In genomic region chr6:106512958-106513480, GRCh38 we compare ENCODE assay signal across 8 cellular contexts.
DNase-seq lines count a peak whose midpoint lies in the region; FAIRE-seq and TF ChIP-seq lines count a peak whose summit lies in the region.

No MANE protein-coding gene starts in this region.

- DNase-seq in H1 (ENCODE audit: low read depth in 1 of 2, low spot score in 2 of 2), result no peak
- DNase-seq in osteocyte (ENCODE audit: extremely low spot score, unreplicated experiment), result no peak
- DNase-seq in NCI-H1105 treated with DMSO at 0.1 percent for 48 hours (lab: John Stamatoyannopoulos, UW), result no peak
- no peak for DNase-seq in activated CD4-positive, CD25-positive, alpha-beta regulatory T cell treated with anti-CD3 and anti-CD28 coated beads, Interleukin-2, amount 50 U/mL, for 72 hours
- DNase-seq in SK-N-DZ (ENCODE audit: low spot score), result no peak
- no peak for DNase-seq in NCI-H748 (lab: John Stamatoyannopoulos, UW; ENCODE audit: unreplicated experiment)

- no peak overlapping the region for H3K4ac ChIP-seq in H1 (replicated peaks; ENCODE audit: insufficient read length, low read depth, low read length)

- H3K23ac ChIP-seq in H1 (ENCODE audit: insufficient read length), result no peak overlapping the region

- H3K14ac ChIP-seq in H1 (ENCODE audit: insufficient read length), result no peak overlapping the region

- TF ChIP-seq RAD21 in H1 (IDR thresholded peaks at IDR 0.05 in 1 of 2, conservative IDR thresholded peaks at IDR 0.05 in 1 of 2; ENCODE audit: low read depth in 2 of 2, low read length in 2 of 2), result no peak

- H2BK20ac ChIP-seq in H1 (ENCODE audit: low read length), result no peak overlapping the region

- H2BK5ac ChIP-seq in H1 (ENCODE audit: low read depth, low read length), result no peak overlapping the region

- no peak overlapping the region for H2BK12ac ChIP-seq in H1 (ENCODE audit: low read depth, low read length)

- H3K4me2 ChIP-seq in Loucy (ENCODE audit: low read depth, low read length, poor library complexity, severe bottlenecking), result peak overlapping the region; percentile 98
- peak overlapping the region; percentile 92 for H3K4me2 ChIP-seq in H1 (ENCODE audit: insufficient read depth in 1 of 2, low read depth in 2 of 2, low read length in 2 of 2)

- H2AK5ac ChIP-seq in H1 (ENCODE audit: low read depth, low read length), result no peak overlapping the region

- TF ChIP-seq EP300 in H1 (IDR thresholded peaks at IDR 0.05; ENCODE audit: borderline replicate concordance in 1 of 2, low read depth in 2 of 2, low read length in 2 of 2), result no peak

- no peaks in the 10 kb centered on the region for H3K27me3 ChIP-seq in Loucy (ENCODE audit: insufficient read depth, low read length, poor library complexity, severe bottlenecking)
- peaks cover 24 to 56% (median 55%) of the 10 kb centered on the region in 4 experiments for H3K27me3 ChIP-seq in H1 (replicated peaks in 1 of 4; ENCODE audit: control insufficient read depth in 3 of 4, extremely low read depth in 1 of 4, insufficient read depth in 3 of 4, low read length in 3 of 4)

- 0 out of 2 replicates have a peak overlapping the region, but pooled peaks have one; percentile 14 for H3K18ac ChIP-seq in H1 (ENCODE audit: extremely low read depth, low read length)

- H3K4me1 Mint-ChIP-seq in osteocyte (ENCODE audit: unreplicated experiment), result peaks cover 32% of the 10 kb centered on the region

- 0 out of 2 replicates have a peak overlapping the region, but pooled peaks have one; percentile 3 for H4K8ac ChIP-seq in H1 (ENCODE audit: extremely low read depth, insufficient read depth, low read length)

- H3K27me3 Mint-ChIP-seq in osteocyte (ENCODE audit: unreplicated experiment), result peaks cover 19% of the 10 kb centered on the region

- H3K4me3 Mint-ChIP-seq in osteocyte (ENCODE audit: unreplicated experiment), result peak overlapping the region; percentile 83

- H3K9me3 Mint-ChIP-seq in osteocyte (ENCODE audit: unreplicated experiment), result no peaks in the 10 kb centered on the region

- no peaks in the 10 kb centered on the region for H3K36me3 Mint-ChIP-seq in osteocyte (ENCODE audit: unreplicated experiment)

- no peak overlapping the region for H4K91ac ChIP-seq in H1 (replicated peaks; ENCODE audit: insufficient read length, low read length)

- H3K36me3 ChIP-seq in ES-I3 (ENCODE audit: insufficient read depth, low read length), result no peaks in the 10 kb centered on the region
- H3K36me3 ChIP-seq in Loucy (ENCODE audit: insufficient read depth, low read length), result no peaks in the 10 kb centered on the region
- no peaks in the 10 kb centered on the region for H3K36me3 ChIP-seq in H1 (ENCODE audit: control insufficient read depth in 2 of 4, insufficient read depth in 4 of 4, low read length in 3 of 4)

- H2AFZ ChIP-seq in Loucy (ENCODE audit: low read length), result peak overlapping the region; percentile 94
- H2AFZ ChIP-seq in H1 (ENCODE audit: low read length), result peak overlapping the region; percentile 38; the same call in 1 of the 2 replicates

- H3K9me2 ChIP-seq in Loucy (replicated peaks; ENCODE audit: low read depth, low read length), result no peaks in the 10 kb centered on the region

- H3K4me1 ChIP-seq in ES-I3 (ENCODE audit: insufficient read depth, low read length) (peaks cover 11% of the 10 kb centered on the region), Loucy (ENCODE audit: insufficient read depth, low read length, poor library complexity, severe bottlenecking) (peaks cover 60% of the 10 kb centered on the region), H1 (replicated peaks in 1 of 4; ENCODE audit: control insufficient read depth in 3 of 4, insufficient read depth in 4 of 4, low read length in 3 of 4) (peaks cover 0 to 11% (median 4%) of the 10 kb centered on the region in 4 experiments)

- WGBS in H1 (ENCODE audit: extremely low coverage in 1 of 2, insufficient coverage in 1 of 2, insufficient read length in 1 of 2, insufficient replicate concordance in 2 of 2, low coverage in 1 of 2, low lambda C conversion rate in 2 of 2, missing lambda C conversion rate in 1 of 2), 2 experiments, result 18% methylated on average over 19 of the region's 19 CpGs; no CpG with 5 or more reads in 1 of the 2 experiments

- no peak for FAIRE-seq in H1 (lab: Jason Lieb, UNC)

- H4K5ac ChIP-seq in H1 (ENCODE audit: insufficient read length, low read depth, low read length), result no peak overlapping the region

- CTCF ChIA-PET in H1 (lab: Charles Lee; ENCODE audit: partially characterized antibody), result interaction anchor here (1.1 to 5.1 kb wide), 13 partner anchors 10 to 548 kb away, joined by 3 to 29 read pairs (median 6); no protein-coding TSS in a partner anchor

- H3K9ac ChIP-seq in ES-I3 (ENCODE audit: low read depth, low read length) (peak overlapping the region; percentile 73; the same call in 1 of the 2 replicates), Loucy (ENCODE audit: low read depth, low read length, poor library complexity, severe bottlenecking) (peak overlapping the region; percentile 93), H1 (replicated peaks in 1 of 4; ENCODE audit: extremely low read depth in 1 of 4, low read depth in 3 of 4, low read length in 3 of 4) (peak overlapping the region in 1 of 4 experiments; percentile 25; a peak in 2 of 7 replicates)

- H3K4me3 ChIP-seq in Loucy (ENCODE audit: low read length, poor library complexity, severe bottlenecking), result peak overlapping the region; percentile 82
- peak overlapping the region; percentile 37 to 69 (median 56); a peak in 6 of 8 replicates for H3K4me3 ChIP-seq in H1 (ENCODE audit: extremely low read depth in 1 of 4, insufficient read depth in 2 of 4, low read depth in 3 of 4, low read length in 4 of 4)

- H4K20me1 ChIP-seq in Loucy (ENCODE audit: insufficient read depth, low read length, poor library complexity, severe bottlenecking) (peaks cover 11% of the 10 kb centered on the region), H1 (replicated peaks in 1 of 2; ENCODE audit: control insufficient read depth in 1 of 2, insufficient read depth in 2 of 2, low read length in 2 of 2) (no peaks in the 10 kb centered on the region)

- POLR2A ChIA-PET in H1 (lab: Charles Lee; ENCODE audit: partially characterized antibody), result no interaction called here

- H3F3A ChIP-seq in Loucy (ENCODE audit: low read depth), result peaks cover 9% of the 10 kb centered on the region

- H2BK15ac ChIP-seq in H1 (ENCODE audit: low read length), result no peak overlapping the region

- H2BK120ac ChIP-seq in H1 (replicated peaks; ENCODE audit: low read depth, low read length), result no peak overlapping the region

- no peaks in the 10 kb centered on the region for H3K9me3 ChIP-seq in ES-I3 (ENCODE audit: control insufficient read depth, insufficient read depth, low read length)
- H3K9me3 ChIP-seq in Loucy (ENCODE audit: insufficient read depth, low read depth, low read length), result no peaks in the 10 kb centered on the region
- no peaks in the 10 kb centered on the region for H3K9me3 ChIP-seq in H1 (ENCODE audit: insufficient read depth in 2 of 2, low read depth in 1 of 2, low read length in 1 of 2)

- no peak for TF ChIP-seq POLR2A in H1 (IDR thresholded peaks at IDR 0.05; ENCODE audit: control extremely low read depth in 1 of 2, low read depth in 2 of 2, low read length in 2 of 2)

- H3K79me2 ChIP-seq in Loucy (ENCODE audit: insufficient read depth, low read length) (peaks cover 32% of the 10 kb centered on the region), H1 (ENCODE audit: control insufficient read depth in 1 of 2, insufficient read depth in 2 of 2, low read length in 2 of 2) (no peaks in the 10 kb centered on the region)

- TF ChIP-seq CTCF in Loucy (conservative IDR thresholded peaks at IDR 0.05; ENCODE audit: low read length) (no peak), H1 (IDR thresholded peaks at IDR 0.05; ENCODE audit: control extremely low read depth in 1 of 3, insufficient read depth in 1 of 3, low read depth in 1 of 3, low read length in 3 of 3) (no peak), osteocyte (IDR thresholded peaks at IDR 0.05) (no peak)

- H3K27ac ChIP-seq in H1 (ENCODE audit: low read depth, low read length), result no peak overlapping the region

- no peak overlapping the region for H3K56ac ChIP-seq in H1 (replicated peaks; ENCODE audit: insufficient read length, low read depth, low read length)

- H3K79me1 ChIP-seq in H1 (ENCODE audit: low read depth, low read length), result no peaks in the 10 kb centered on the region

- peaks cover 19% of the 10 kb centered on the region for H3K23me2 ChIP-seq in H1 (ENCODE audit: low read depth, low read length)

- peak overlapping the region; percentile 81 for H3K27ac Mint-ChIP-seq in osteocyte (ENCODE audit: unreplicated experiment)

TF ChIP-seq in H1, 55 proteins besides CTCF, POLR2A, EP300 and RAD21 (continues in another document):
- TF ChIP-seq CEBPB (IDR thresholded peaks at IDR 0.05; ENCODE audit: low read depth, low read length), result no peak
- no peak for TF ChIP-seq ASH2L (IDR thresholded peaks at IDR 0.05; ENCODE audit: low read length)
- TF ChIP-seq MAX (IDR thresholded peaks at IDR 0.05), result peak; percentile 50; the same call in 1 of the 2 replicates
- no peak for TF ChIP-seq USF2 (IDR thresholded peaks at IDR 0.05; ENCODE audit: low read length)
- no peak for TF ChIP-seq KDM5A (IDR thresholded peaks at IDR 0.05; ENCODE audit: low read length)
- no peak for TF ChIP-seq SIX5 (IDR thresholded peaks at IDR 0.05; ENCODE audit: low read depth, low read length)
- peak; percentile 40 for TF ChIP-seq EZH2 (IDR thresholded peaks at IDR 0.05; ENCODE audit: low read depth, low read length, severe bottlenecking)
- TF ChIP-seq TAF1 (IDR thresholded peaks at IDR 0.05; ENCODE audit: low read depth, low read length), result no peak
- peak; percentile 23 for TF ChIP-seq RNF2 (IDR thresholded peaks at IDR 0.05; ENCODE audit: borderline replicate concordance, low read depth, low read length, missing control alignments, poor library complexity, severe bottlenecking)
- TF ChIP-seq SIN3A (conservative IDR thresholded peaks at IDR 0.05 in 1 of 2, IDR thresholded peaks at IDR 0.05 in 1 of 2; ENCODE audit: low read depth in 1 of 2, low read length in 2 of 2), result no peak
